In the genomic region with DNA sequence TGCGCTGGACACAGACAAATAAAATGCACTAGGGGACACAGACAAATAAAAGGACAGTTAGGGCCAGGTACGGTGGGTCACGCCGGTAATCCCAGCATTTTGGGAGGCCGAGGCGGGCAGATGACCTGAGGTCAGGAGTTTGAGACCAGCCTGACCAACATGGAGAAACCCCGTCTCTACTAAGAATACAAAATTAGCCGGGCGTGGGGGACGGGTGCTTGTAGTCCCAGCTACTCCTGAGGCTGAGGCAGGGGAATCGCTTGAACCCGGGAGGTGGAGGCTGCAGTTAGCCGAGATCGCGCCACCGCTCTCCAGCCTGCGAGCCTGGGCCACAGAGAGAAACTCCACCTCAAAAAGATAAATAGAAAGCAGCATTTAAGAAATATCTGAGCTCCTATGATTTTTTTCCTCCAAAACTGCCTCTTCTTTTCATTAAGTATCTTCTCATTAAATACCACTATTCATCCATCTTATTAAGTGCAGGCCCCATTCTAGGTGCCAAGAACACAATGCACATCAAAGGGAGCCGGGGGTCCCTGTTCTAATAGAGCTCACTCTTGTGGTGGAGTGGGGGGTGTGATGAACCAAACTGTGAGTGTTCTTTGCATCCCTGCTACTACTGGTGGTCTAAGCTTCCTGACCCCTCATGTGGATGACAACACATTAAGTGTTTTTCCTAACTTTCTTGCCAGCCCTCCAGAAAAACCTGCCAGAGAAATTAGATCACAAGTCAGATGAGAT, we compare ENCODE assay signal across 1 cellular context.
TF ChIP-seq lines count a peak whose summit lies in the region.

No MANE protein-coding gene starts in this region.

TF ChIP-seq in K562, 482 proteins besides CTCF, POLR2A, EP300 and RAD21:
- TF ChIP-seq, protein P1, sequence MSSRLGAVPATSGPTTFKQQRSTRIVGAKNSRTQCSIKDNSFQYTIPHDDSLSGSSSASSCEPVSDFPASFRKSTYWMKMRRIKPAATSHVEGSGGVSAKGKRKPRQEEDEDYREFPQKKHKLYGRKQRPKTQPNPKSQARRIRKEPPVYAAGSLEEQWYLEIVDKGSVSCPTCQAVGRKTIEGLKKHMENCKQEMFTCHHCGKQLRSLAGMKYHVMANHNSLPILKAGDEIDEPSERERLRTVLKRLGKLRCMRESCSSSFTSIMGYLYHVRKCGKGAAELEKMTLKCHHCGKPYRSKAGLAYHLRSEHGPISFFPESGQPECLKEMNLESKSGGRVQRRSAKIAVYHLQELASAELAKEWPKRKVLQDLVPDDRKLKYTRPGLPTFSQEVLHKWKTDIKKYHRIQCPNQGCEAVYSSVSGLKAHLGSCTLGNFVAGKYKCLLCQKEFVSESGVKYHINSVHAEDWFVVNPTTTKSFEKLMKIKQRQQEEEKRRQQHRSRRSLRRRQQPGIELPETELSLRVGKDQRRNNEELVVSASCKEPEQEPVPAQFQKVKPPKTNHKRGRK (tag; IDR thresholded peaks at IDR 0.05): no peak
- TF ChIP-seq NR2F6 (CRISPR knock-in tag; IDR thresholded peaks at IDR 0.05): 0 out of 2 replicates have a peak, but pooled peaks have one; percentile 58
- 0 out of 2 replicates have a peak, but pooled peaks have one; percentile 16 for TF ChIP-seq XRCC5 (IDR thresholded peaks at IDR 0.05; ENCODE audit: low read depth, low read length)
- TF ChIP-seq ZNF445 (CRISPR knock-in tag; IDR thresholded peaks at IDR 0.05; ENCODE audit: low read depth): no peak
- no peak for TF ChIP-seq DMBX1 (CRISPR knock-in tag; IDR thresholded peaks at IDR 0.05; ENCODE audit: borderline replicate concordance)
- 0 out of 2 replicates have a peak, but pooled peaks have one; percentile 20 for TF ChIP-seq SMARCA5 (IDR thresholded peaks at IDR 0.05)
